ENCODE assay signal across 19 cellular contexts in the genomic region with DNA sequence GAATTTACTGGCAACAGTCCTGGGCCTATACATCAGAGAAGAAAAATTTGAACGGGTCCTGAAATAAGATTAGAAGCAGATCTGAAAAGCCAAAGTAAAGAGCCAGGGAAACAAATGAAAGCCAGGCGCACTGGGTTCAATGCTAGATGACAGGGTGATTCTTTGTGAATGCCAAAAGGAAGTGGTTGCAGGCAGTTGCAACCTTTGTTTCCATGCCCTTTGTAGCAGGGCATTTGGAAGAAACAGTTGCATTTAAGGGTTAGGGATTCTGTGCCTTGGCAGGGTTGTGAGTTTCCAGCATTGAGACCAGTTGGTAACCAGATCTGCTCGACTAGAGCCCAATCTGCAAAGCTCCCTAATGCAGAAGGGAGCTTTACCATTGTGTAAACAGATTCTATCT. TPM values are rescaled to one million over a fixed set of nuclear protein-coding genes. Genes with fewer than 3 reads are reported as not detected.
"Had no signal": no experiment of that assay in that cellular context is flagged by ENCODE, and none has a peak within 500 bp of the region (broad histone marks: within the 10 kb centered on the region; RNA-seq: fewer than 3 reads in every experiment).

No MANE protein-coding gene starts in this region.

- H3K27me3 ChIP-seq: right lobe of liver, testis, vagina had no signal

- H3K4me3 ChIP-seq: heart left ventricle, right lobe of liver, skin epidermis, testis, vagina had no signal

- DNase-seq: activated CD4-positive, alpha-beta T cell treated with anti-CD3 and anti-CD28 coated beads, Interleukin-2, amount 10 ng/mL, durations not matched to agents 7 days and 5 days; activated CD4-positive, CD25-positive, alpha-beta regulatory T cell treated with anti-CD3 and anti-CD28 coated beads, Interleukin-2, amount 50 U/mL, for 72 hours; activated T-cell treated with anti-CD3 and anti-CD28 coated beads, Interleukin-2, amount 50 U/mL, for 1 hour; effector memory CD8-positive, alpha-beta T cell; heart left ventricle; posterior cingulate gyrus; right lobe of liver; stimulated activated CD4-positive, alpha-beta T cell treated with anti-CD3 and anti-CD28 coated beads, Interleukin-15, amount 100 ng/mL, for 24 hours; stimulated activated CD4-positive, alpha-beta T cell treated with anti-CD3 and anti-CD28 coated beads, Interleukin-2, amount 100 ng/mL, for 48 hours; testis; WERI-Rb-1 had no signal

- H3K27ac ChIP-seq: heart left ventricle, right lobe of liver, skin epidermis, testis, vagina, WERI-Rb-1 had no signal

- ATAC-seq: activated naive CD4-positive, alpha-beta T cell treated with anti-CD3 and anti-CD28 coated beads, Interleukin-2, amount 50 U/mL, for 72 hours; effector memory CD8-positive, alpha-beta T cell; esophagus mucosa; heart left ventricle had no signal

RNA-seq across cellular contexts. Expression of gene BCL2A1, which starts 37.8 kb away (rescaled TPM):
- total RNA-seq: astrocyte, endothelial cell of umbilical vein, esophagus mucosa, fibroblast of villous mesenchyme, myocyte, testis had no signal
